In genomic region chr11:66275984-66276612, GRCh38 we compare ENCODE assay signal across 19 cellular contexts. TPM values are rescaled to one million over a fixed set of nuclear protein-coding genes. Genes with fewer than 3 reads are reported as not detected.
DNase-seq lines count a peak whose midpoint lies in the region; ATAC-seq, FAIRE-seq and TF ChIP-seq lines count a peak whose summit lies in the region.
"Had no signal": no experiment of that assay in that cellular context is flagged by ENCODE, and none has a peak within 500 bp of the region (broad histone marks: within the 10 kb centered on the region; RNA-seq: fewer than 3 reads in every experiment).

No MANE protein-coding gene starts in this region.

- H3K36me3 ChIP-seq in HEK293 (ENCODE audit: control insufficient read depth in 2 of 2, insufficient read depth in 1 of 2, low read length in 2 of 2) (peaks cover 0 to 51% of the 10 kb centered on the region in 2 experiments; a peak in 2 of 3 replicates), H1 (ENCODE audit: control insufficient read depth in 2 of 4, insufficient read depth in 4 of 4, low read length in 3 of 4) (peaks cover 4 to 32% (median 15%) of the 10 kb centered on the region in 4 experiments), PC-3 (ENCODE audit: low read depth, low read length) (peaks cover 37% of the 10 kb centered on the region; the same call in 1 of the 2 replicates)

- H3K18ac ChIP-seq in H1 (ENCODE audit: extremely low read depth, low read length): no peak overlapping the region

- no TSS peak for BruUV-seq in PC-3 (replicated peaks; lab: Mats Ljungman, UMichigan)

- no peak overlapping the region for H3K23ac ChIP-seq in H1 (ENCODE audit: insufficient read length)

- POLR2A ChIA-PET in HEK293 (lab: Yijun Ruan, JAX): no interaction called here
- POLR2A ChIA-PET in RWPE1 (lab: Yijun Ruan, JAX; ENCODE audit: low non-redundant PET): no interaction called here
- POLR2A ChIA-PET in H1 (lab: Charles Lee; ENCODE audit: partially characterized antibody): interaction anchor here (1.2 kb wide), 2 partner anchors 10 kb away, joined by 3 read pairs; no protein-coding TSS in a partner anchor
- POLR2A ChIA-PET in PC-3 (lab: Charles Lee; ENCODE audit: unreplicated experiment): no interaction called here

- ATAC-seq in PC-3: no peak
- ATAC-seq: CD8-positive, alpha-beta T cell had no signal

- WGBS in H1 (ENCODE audit: extremely low coverage in 1 of 2, insufficient coverage in 1 of 2, insufficient read length in 1 of 2, insufficient replicate concordance in 2 of 2, low coverage in 1 of 2, low lambda C conversion rate in 2 of 2, missing lambda C conversion rate in 1 of 2), 2 experiments: 93% methylated on average over 11 of the region's 14 CpGs; no CpG with 5 or more reads in 1 of the 2 experiments

- H3K56ac ChIP-seq in H1 (replicated peaks; ENCODE audit: insufficient read length, low read depth, low read length): no peak overlapping the region

- H2BK120ac ChIP-seq in H1 (replicated peaks; ENCODE audit: low read depth, low read length): no peak overlapping the region

- TF ChIP-seq RAD21 in H1 (IDR thresholded peaks at IDR 0.05 in 1 of 2, conservative IDR thresholded peaks at IDR 0.05 in 1 of 2; ENCODE audit: low read depth in 2 of 2, low read length in 2 of 2): no peak

- H3K4me1 ChIP-seq in HEK293 (ENCODE audit: control insufficient read depth, insufficient read depth, low read length) (no peaks in the 10 kb centered on the region), H1 (replicated peaks in 1 of 4; ENCODE audit: control insufficient read depth in 3 of 4, insufficient read depth in 4 of 4, low read length in 3 of 4) (peaks cover 0 to 12% (median 3%) of the 10 kb centered on the region in 4 experiments; a peak in 5 of 7 replicates), PC-3 (ENCODE audit: insufficient read depth, low read length) (peaks cover 9% of the 10 kb centered on the region; the same call in 1 of the 2 replicates)

- no peaks in the 10 kb centered on the region for H3F3A ChIP-seq in PC-3 (ENCODE audit: low read length, unreplicated experiment)

- no peak overlapping the region for H2BK15ac ChIP-seq in H1 (ENCODE audit: low read length)

- TF ChIP-seq EP300 in H1 (IDR thresholded peaks at IDR 0.05; ENCODE audit: borderline replicate concordance in 1 of 2, low read depth in 2 of 2, low read length in 2 of 2): no peak

- CTCF ChIA-PET in HEK293 (lab: Yijun Ruan, JAX) (interaction anchor here (0.6 kb wide), 1 partner anchor 163 kb away, joined by 3 read pairs; the partner anchor contains the start of gene MRPL11), RWPE1 (lab: Yijun Ruan, JAX) (no interaction called here), H1 (lab: Charles Lee; ENCODE audit: partially characterized antibody) (no interaction called here), PC-3 (lab: Charles Lee) (no interaction called here)

- peak overlapping the region; percentile 35; the same call in 1 of the 2 replicates for H4K8ac ChIP-seq in H1 (ENCODE audit: extremely low read depth, insufficient read depth, low read length)

- H3K79me2 ChIP-seq in H1 (ENCODE audit: control insufficient read depth in 1 of 2, insufficient read depth in 2 of 2, low read length in 2 of 2): no peaks in the 10 kb centered on the region
- H3K79me2 ChIP-seq in PC-3 (ENCODE audit: low read length): no peaks in the 10 kb centered on the region; the same call in 1 of the 2 replicates

- intact Hi-C loops in PC-3 (cut with micrococcal nuclease): no loop called here

- no peak for TF ChIP-seq POLR2A in H1 (IDR thresholded peaks at IDR 0.05; ENCODE audit: control extremely low read depth in 1 of 2, low read depth in 2 of 2, low read length in 2 of 2)

- H3K9ac ChIP-seq in H1 (replicated peaks in 1 of 4; ENCODE audit: extremely low read depth in 1 of 4, low read depth in 3 of 4, low read length in 3 of 4): no peak overlapping the region
- H3K9ac ChIP-seq in PC-3 (ENCODE audit: low read length): no peak overlapping the region
- H3K9ac ChIP-seq: GM23248 had no signal

- no peaks in the 10 kb centered on the region for H3K9me2 ChIP-seq in PC-3 (replicated peaks; ENCODE audit: low read length)

- no peak for TF ChIP-seq CTCF in HEK293 (tag by site-specific recombination; IDR thresholded peaks at IDR 0.05)
- no peak for TF ChIP-seq CTCF in RWPE1 (conservative IDR thresholded peaks at IDR 0.05; ENCODE audit: low read depth)
- TF ChIP-seq CTCF in H1 (IDR thresholded peaks at IDR 0.05; ENCODE audit: control extremely low read depth in 1 of 3, insufficient read depth in 1 of 3, low read depth in 1 of 3, low read length in 3 of 3): no peak
- no peak for TF ChIP-seq CTCF in PC-3 (conservative IDR thresholded peaks at IDR 0.05; ENCODE audit: low read depth, low read length)

- H2BK20ac ChIP-seq in H1 (ENCODE audit: low read length): no peak overlapping the region

- H3K79me1 ChIP-seq in H1 (ENCODE audit: low read depth, low read length): no peaks in the 10 kb centered on the region; the same call in 1 of the 2 replicates

- no peak for FAIRE-seq in H1 (lab: Jason Lieb, UNC)
- FAIRE-seq: A204.1, D721Med, G401.6 had no signal

- no peak overlapping the region for H4K91ac ChIP-seq in H1 (replicated peaks; ENCODE audit: insufficient read length, low read length)

- peaks cover 4% of the 10 kb centered on the region; the same call in 1 of the 2 replicates for H3K23me2 ChIP-seq in H1 (ENCODE audit: low read depth, low read length)

- no peak overlapping the region for H2AFZ ChIP-seq in H1 (ENCODE audit: low read length)
- no peak overlapping the region for H2AFZ ChIP-seq in PC-3 (ENCODE audit: low read length)
- H2AFZ ChIP-seq: GM23248 had no signal

- H3K27ac ChIP-seq in HEK293 (ENCODE audit: extremely low read depth, low read depth, low read length) (no peak overlapping the region), RWPE1 (peak overlapping the region; percentile 77), H1 (ENCODE audit: low read depth, low read length) (no peak overlapping the region), PC-3 (ENCODE audit: low read length) (no peak overlapping the region)
- H3K27ac ChIP-seq: GM23248 had no signal

- no peaks in the 10 kb centered on the region for H3K9me3 ChIP-seq in HEK293 (ENCODE audit: control insufficient read depth, insufficient read depth, low read depth, low read length)
- H3K9me3 ChIP-seq in H1 (ENCODE audit: insufficient read depth in 2 of 2, low read depth in 1 of 2, low read length in 1 of 2): no peaks in the 10 kb centered on the region
- no peaks in the 10 kb centered on the region for H3K9me3 ChIP-seq in PC-3 (ENCODE audit: low read length)

- no peak overlapping the region for H2BK5ac ChIP-seq in H1 (ENCODE audit: low read depth, low read length)

- H2AK5ac ChIP-seq in H1 (ENCODE audit: low read depth, low read length): no peak overlapping the region

- H3K4me3 ChIP-seq in HEK293 (ENCODE audit: low read depth, low read length): no peak overlapping the region
- no peak overlapping the region for H3K4me3 ChIP-seq in H1 (ENCODE audit: extremely low read depth in 1 of 4, insufficient read depth in 2 of 4, low read depth in 3 of 4, low read length in 4 of 4)
- no peak overlapping the region for H3K4me3 ChIP-seq in PC-3 (ENCODE audit: low read length)
- H3K4me3 ChIP-seq: GM23248 had no signal

- H3K4me2 ChIP-seq in H1 (ENCODE audit: insufficient read depth in 1 of 2, low read depth in 2 of 2, low read length in 2 of 2) (no peak overlapping the region), PC-3 (ENCODE audit: low read length) (no peak overlapping the region)

- peaks cover 0 to 4% (median under 1%) of the 10 kb centered on the region in 4 experiments; a peak in 2 of 7 replicates for H3K27me3 ChIP-seq in H1 (replicated peaks in 1 of 4; ENCODE audit: control insufficient read depth in 3 of 4, extremely low read depth in 1 of 4, insufficient read depth in 3 of 4, low read length in 3 of 4)
- no peaks in the 10 kb centered on the region for H3K27me3 ChIP-seq in PC-3 (ENCODE audit: low read length)

- H3K4ac ChIP-seq in H1 (replicated peaks; ENCODE audit: insufficient read length, low read depth, low read length): no peak overlapping the region

- no peak overlapping the region for H2BK12ac ChIP-seq in H1 (ENCODE audit: low read depth, low read length)

- no peak overlapping the region for H3K14ac ChIP-seq in H1 (ENCODE audit: insufficient read length)

- DNase-seq in RWPE1 (ENCODE audit: low spot score): no peak
- no peak for DNase-seq in H1 (ENCODE audit: low read depth in 1 of 2, low spot score in 2 of 2)
- DNase-seq in SHP77 treated with DMSO at 0.1 percent for 48 hours (lab: John Stamatoyannopoulos, UW): no peak
- DNase-seq in NCI-H2196 treated with DMSO at 0.1 percent for 48 hours (lab: John Stamatoyannopoulos, UW; ENCODE audit: unreplicated experiment): no peak
- no peak for DNase-seq in anterior cingulate cortex (lab: John Stamatoyannopoulos, UW)
- no peak for DNase-seq in PC-3
- DNase-seq: CD8-positive, alpha-beta T cell; COR-L47; DMS153; DMS79 treated with DMSO at 0.1 percent for 48 hours; EL; GM23248; H7 had no signal

- peaks cover 0 to 10% of the 10 kb centered on the region in 2 experiments for H4K20me1 ChIP-seq in H1 (replicated peaks in 1 of 2; ENCODE audit: control insufficient read depth in 1 of 2, insufficient read depth in 2 of 2, low read length in 2 of 2)
- H4K20me1 ChIP-seq in PC-3 (ENCODE audit: low read length): 0 out of 2 replicates have a peak, but pooled peaks cover 13% of the 10 kb centered on the region

- H4K5ac ChIP-seq in H1 (ENCODE audit: insufficient read length, low read depth, low read length): no peak overlapping the region

RNA-seq across cellular contexts. Expression of gene CNIH2, which starts 1.9 kb away (rescaled TPM):
- total RNA-seq in H1 (2021; fragmentation: NEBNext Ultra II Directional; extraction: Animal tissue kit (Norgen Biotek cat#: 25700)): 15.8 and 17.0 TPM in 2 replicates
- 11.6 and 12.5 TPM in 2 replicates for polyA plus RNA-seq in H1 (2011; rRNA removed)
- polyA plus RNA-seq in H1 (2011; cell fraction: cytosol; rRNA removed): 5.5 TPM
- polyA plus RNA-seq in H1 (2011; cell fraction: nucleus; rRNA removed): 13.1 TPM
- polyA plus RNA-seq in H1 (2012, experiment 1 of 2): 11.7 to 18.1 TPM (median 16.2 TPM) in 4 replicates
- 12.4 TPM for polyA plus RNA-seq in H1 (2012, experiment 2 of 2)
- polyA plus RNA-seq in H1 (2013, experiment 1 of 2): 12.7 TPM
- polyA plus RNA-seq in H1 (2013, experiment 2 of 2): 13.4 TPM
- 8.5 and 9.1 TPM in 2 replicates for polyA minus RNA-seq in H1 (2011; rRNA and poly(A)+ RNA removed)
- polyA minus RNA-seq in H1 (2011; cell fraction: cytosol; rRNA and poly(A)+ RNA removed): 11.6 TPM
- polyA minus RNA-seq in H1 (2011; cell fraction: nucleus; rRNA and poly(A)+ RNA removed): 5.0 TPM
- total RNA-seq in PC-3 (2014; rRNA removed): 2.2 and 5.2 TPM in 2 replicates
- polyA plus RNA-seq: CD14-positive monocyte, IgD-negative memory B cell had no signal

RNA-seq across cellular contexts. Expression of gene RAB1B, which starts 7.7 kb away (rescaled TPM):
- 100 and 106 TPM in 2 replicates for total RNA-seq in H1 (2021; fragmentation: NEBNext Ultra II Directional; extraction: Animal tissue kit (Norgen Biotek cat#: 25700))
- 217 and 306 TPM in 2 replicates for polyA plus RNA-seq in H1 (2011; rRNA removed)
- 154 TPM for polyA plus RNA-seq in H1 (2011; cell fraction: cytosol; rRNA removed)
- polyA plus RNA-seq in H1 (2011; cell fraction: nucleus; rRNA removed): 150 TPM
- 83.5 to 116 TPM (median 115 TPM) in 4 replicates for polyA plus RNA-seq in H1 (2012, experiment 1 of 2)
- 130 TPM for polyA plus RNA-seq in H1 (2012, experiment 2 of 2)
- polyA plus RNA-seq in H1 (2013, experiment 1 of 2): 89.8 TPM
- 91.6 TPM for polyA plus RNA-seq in H1 (2013, experiment 2 of 2)
- 110 and 111 TPM in 2 replicates for polyA minus RNA-seq in H1 (2011; rRNA and poly(A)+ RNA removed)
- polyA minus RNA-seq in H1 (2011; cell fraction: cytosol; rRNA and poly(A)+ RNA removed): 81.3 TPM
- 39.8 TPM for polyA minus RNA-seq in H1 (2011; cell fraction: nucleus; rRNA and poly(A)+ RNA removed)
- 355 and 380 TPM in 2 replicates for total RNA-seq in PC-3 (2014; rRNA removed)

RNA-seq across cellular contexts. Expression of gene YIF1A, which starts 12.8 kb away (rescaled TPM):
- total RNA-seq in H1 (2021; fragmentation: NEBNext Ultra II Directional; extraction: Animal tissue kit (Norgen Biotek cat#: 25700)): 70.1 and 75.9 TPM in 2 replicates
- 178 and 248 TPM in 2 replicates for polyA plus RNA-seq in H1 (2011; rRNA removed)
- 106 TPM for polyA plus RNA-seq in H1 (2011; cell fraction: cytosol; rRNA removed)
- 184 TPM for polyA plus RNA-seq in H1 (2011; cell fraction: nucleus; rRNA removed)
- polyA plus RNA-seq in H1 (2012, experiment 1 of 2): 50.7 to 118 TPM (median 101 TPM) in 4 replicates
- polyA plus RNA-seq in H1 (2012, experiment 2 of 2): 274 TPM
- polyA plus RNA-seq in H1 (2013, experiment 1 of 2): 179 TPM
- 193 TPM for polyA plus RNA-seq in H1 (2013, experiment 2 of 2)
- polyA minus RNA-seq in H1 (2011; rRNA and poly(A)+ RNA removed): 96.9 and 101 TPM in 2 replicates
- 80.4 TPM for polyA minus RNA-seq in H1 (2011; cell fraction: cytosol; rRNA and poly(A)+ RNA removed)
- polyA minus RNA-seq in H1 (2011; cell fraction: nucleus; rRNA and poly(A)+ RNA removed): 42.2 TPM
- 196 and 236 TPM in 2 replicates for total RNA-seq in PC-3 (2014; rRNA removed)

RNA-seq across cellular contexts. Expression of gene TMEM151A, which starts 15.6 kb away (rescaled TPM):
- 2.4 and 3.2 TPM in 2 replicates for total RNA-seq in H1 (2021; fragmentation: NEBNext Ultra II Directional; extraction: Animal tissue kit (Norgen Biotek cat#: 25700))
- 3.2 and 4.5 TPM in 2 replicates for polyA plus RNA-seq in H1 (2011; rRNA removed)
- 2.2 TPM for polyA plus RNA-seq in H1 (2011; cell fraction: cytosol; rRNA removed)
- 2.4 TPM for polyA plus RNA-seq in H1 (2011; cell fraction: nucleus; rRNA removed)
- 0.87 to 2.5 TPM (median 2.1 TPM) in 4 replicates for polyA plus RNA-seq in H1 (2012, experiment 1 of 2)
- 2.3 TPM for polyA plus RNA-seq in H1 (2012, experiment 2 of 2)
- polyA plus RNA-seq in H1 (2013, experiment 1 of 2): 3.7 TPM
- 4.0 TPM for polyA plus RNA-seq in H1 (2013, experiment 2 of 2)
- 0.56 and 1.3 TPM in 2 replicates for polyA minus RNA-seq in H1 (2011; rRNA and poly(A)+ RNA removed)
- polyA minus RNA-seq in H1 (2011; cell fraction: cytosol; rRNA and poly(A)+ RNA removed): 1.8 TPM
- polyA minus RNA-seq in H1 (2011; cell fraction: nucleus; rRNA and poly(A)+ RNA removed): 2.8 TPM
- total RNA-seq in PC-3 (2014; rRNA removed): not detected in 2 replicates
- polyA plus RNA-seq: CD14-positive monocyte, IgD-negative memory B cell had no signal

RNA-seq across cellular contexts. Expression of gene KLC2, which starts 18.6 kb away (rescaled TPM):
- total RNA-seq in H1 (2021; fragmentation: NEBNext Ultra II Directional; extraction: Animal tissue kit (Norgen Biotek cat#: 25700)): 41.8 and 42.5 TPM in 2 replicates
- 17.3 and 28.6 TPM in 2 replicates for polyA plus RNA-seq in H1 (2011; rRNA removed)
- polyA plus RNA-seq in H1 (2011; cell fraction: cytosol; rRNA removed): 20.5 TPM
- 71.8 TPM for polyA plus RNA-seq in H1 (2011; cell fraction: nucleus; rRNA removed)
- 31.1 to 40.5 TPM (median 38.8 TPM) in 4 replicates for polyA plus RNA-seq in H1 (2012, experiment 1 of 2)
- polyA plus RNA-seq in H1 (2012, experiment 2 of 2): 28.5 TPM
- polyA plus RNA-seq in H1 (2013, experiment 1 of 2): 25.6 TPM
- 23.0 TPM for polyA plus RNA-seq in H1 (2013, experiment 2 of 2)
- 13.9 and 27.0 TPM in 2 replicates for polyA minus RNA-seq in H1 (2011; rRNA and poly(A)+ RNA removed)
- 20.8 TPM for polyA minus RNA-seq in H1 (2011; cell fraction: cytosol; rRNA and poly(A)+ RNA removed)
- 25.4 TPM for polyA minus RNA-seq in H1 (2011; cell fraction: nucleus; rRNA and poly(A)+ RNA removed)
- 32.1 and 51.5 TPM in 2 replicates for total RNA-seq in PC-3 (2014; rRNA removed)
